In the genomic region with DNA sequence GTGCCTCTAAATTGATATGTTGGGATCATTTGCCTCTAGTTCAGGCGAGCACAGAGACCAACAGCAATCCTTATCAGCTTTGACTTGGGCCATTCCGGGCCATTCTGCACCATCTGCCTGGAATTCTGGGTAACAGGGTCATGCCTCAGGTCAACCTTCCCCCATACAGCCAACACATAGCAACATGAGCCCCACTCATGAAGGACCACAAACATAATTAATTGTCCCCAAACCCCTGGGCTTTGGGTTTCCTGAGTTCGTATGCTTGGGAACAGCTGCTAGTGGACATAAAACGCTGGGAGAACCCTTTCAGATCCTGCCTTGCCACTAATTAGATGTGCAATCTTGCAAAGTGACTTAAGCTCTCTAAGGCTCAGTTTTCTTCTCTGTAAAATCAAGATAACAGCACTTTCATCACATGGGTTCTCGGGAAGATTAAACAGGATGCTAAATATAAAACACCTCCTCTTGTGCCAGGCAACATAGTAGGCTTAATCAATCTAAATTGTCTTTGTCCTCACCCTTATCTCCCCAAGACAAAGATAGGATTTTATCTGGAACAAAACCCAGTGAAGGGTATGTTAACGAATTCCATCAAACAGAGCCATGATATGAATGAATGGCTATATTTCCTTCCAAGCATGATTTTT, we compare ENCODE assay signal across 16 cellular contexts.
"Had no signal": no experiment of that assay in that cellular context is flagged by ENCODE, and none has a peak within 500 bp of the region (broad histone marks: within the 10 kb centered on the region; RNA-seq: fewer than 3 reads in every experiment).

No MANE protein-coding gene starts in this region.

- H3K9me3 ChIP-seq: adrenal gland, breast epithelium, left lung, thyroid gland had no signal

- H3K4me3 ChIP-seq: adrenal gland, breast epithelium, coronary artery, left lung, thyroid gland had no signal

- H3K27ac ChIP-seq: adrenal gland, breast epithelium, coronary artery, left lung, thyroid gland had no signal

- H3K27me3 ChIP-seq: adrenal gland, breast epithelium, left lung, thyroid gland had no signal

- H3K36me3 ChIP-seq: adrenal gland, breast epithelium, left lung, thyroid gland had no signal

- H3K9me3 Mint-ChIP-seq: activated naive CD4-positive, alpha-beta T cell treated with anti-CD3 and anti-CD28 coated beads, Interleukin-2, amount 50 U/mL, for 24 hours; activated T-cell treated with anti-CD3 and anti-CD28 coated beads, Interleukin-2, amount 50 U/mL, for 72 hours had no signal

- ATAC-seq: activated T-cell treated with anti-CD3 and anti-CD28 coated beads, Interleukin-2, amount 50 U/mL, for 72 hours; esophagus mucosa; left lung had no signal

- DNase-seq: activated CD4-positive, alpha-beta T cell treated with anti-CD3 and anti-CD28 coated beads for 1 hour; activated gamma-delta T cell; activated T-cell treated with anti-CD3 and anti-CD28 coated beads, Interleukin-2, amount 50 U/mL, for 72 hours; adrenal gland; left lung; occipital lobe; posterior cingulate gyrus; retina; stimulated activated CD8-positive, alpha-beta memory T cell treated with anti-CD3 and anti-CD28 coated beads, Interleukin-4, amount 100 ng/mL, for 48 hours; stimulated activated naive CD4-positive, alpha-beta T cell treated with Interleukin-2 at 50 U/mL for 16 hours; T1000; thyroid gland had no signal

- H3K4me1 ChIP-seq: adrenal gland, breast epithelium, left lung, thyroid gland had no signal

- H3K27me3 Mint-ChIP-seq: activated naive CD4-positive, alpha-beta T cell treated with anti-CD3 and anti-CD28 coated beads, Interleukin-2, amount 50 U/mL, for 24 hours had no signal

- H3K27ac Mint-ChIP-seq: activated naive CD4-positive, alpha-beta T cell treated with anti-CD3 and anti-CD28 coated beads, Interleukin-2, amount 50 U/mL, for 24 hours; activated T-cell treated with anti-CD3 and anti-CD28 coated beads, Interleukin-2, amount 50 U/mL, for 72 hours had no signal

- H3K4me3 Mint-ChIP-seq: activated naive CD4-positive, alpha-beta T cell treated with anti-CD3 and anti-CD28 coated beads, Interleukin-2, amount 50 U/mL, for 24 hours had no signal

- H3K36me3 Mint-ChIP-seq: activated naive CD4-positive, alpha-beta T cell treated with anti-CD3 and anti-CD28 coated beads, Interleukin-2, amount 50 U/mL, for 24 hours had no signal
